1 cellular context compared by ENCODE assay signal in genomic region chr6:6990059-6990458, GRCh38.
TF ChIP-seq lines count a peak whose summit lies in the region.

No MANE protein-coding gene starts in this region.

TF ChIP-seq in HEK293, 187 proteins besides CTCF, POLR2A, EP300 and RAD21 (continued from another document):
- TF ChIP-seq ZNF580 (tag by site-specific recombination; IDR thresholded peaks at IDR 0.05) (peak; percentile 66; the same call in 1 of the 2 replicates), ZNF138 (tag by site-specific recombination; IDR thresholded peaks at IDR 0.05; ENCODE audit: borderline replicate concordance) (peak; percentile 78; the same call in 1 of the 2 replicates), ZNF510 (tag by site-specific recombination; IDR thresholded peaks at IDR 0.05; ENCODE audit: insufficient replicate concordance) (peak; percentile 59), ZNF560 (tag by site-specific recombination; IDR thresholded peaks at IDR 0.05; ENCODE audit: borderline replicate concordance) (peak; percentile 90), ZNF266 (tag by site-specific recombination; IDR thresholded peaks at IDR 0.05; ENCODE audit: low read depth) (peak; percentile 64), ZNF654 (tag by site-specific recombination; IDR thresholded peaks at IDR 0.05; ENCODE audit: low read depth) (peak; percentile 42), ZNF202 (tag by site-specific recombination; IDR thresholded peaks at IDR 0.05; ENCODE audit: borderline replicate concordance) (peak; percentile 91; the same call in 1 of the 2 replicates), OVOL3 (tag by site-specific recombination; IDR thresholded peaks at IDR 0.05) (0 out of 2 replicates have a peak, but pooled peaks have one; percentile 41), ZNF426 (tag by site-specific recombination; IDR thresholded peaks at IDR 0.05) (peak; percentile 95), ZFP37 (tag by site-specific recombination; IDR thresholded peaks at IDR 0.05) (0 out of 2 replicates have a peak, but pooled peaks have one; percentile 42), ZNF404 (tag by site-specific recombination; IDR thresholded peaks at IDR 0.05) (peak; percentile 70; the same call in 1 of the 2 replicates), ZBTB8A (tag by site-specific recombination; IDR thresholded peaks at IDR 0.05) (peak; percentile 85), ZNF292 (tag by site-specific recombination; IDR thresholded peaks at IDR 0.05; ENCODE audit: borderline replicate concordance, low read depth) (0 out of 2 replicates have a peak, but pooled peaks have one; percentile 11), ZNF558 (tag by site-specific recombination; IDR thresholded peaks at IDR 0.05) (peak; percentile 59; the same call in 1 of the 2 replicates)
- TF ChIP-seq, protein P1, sequence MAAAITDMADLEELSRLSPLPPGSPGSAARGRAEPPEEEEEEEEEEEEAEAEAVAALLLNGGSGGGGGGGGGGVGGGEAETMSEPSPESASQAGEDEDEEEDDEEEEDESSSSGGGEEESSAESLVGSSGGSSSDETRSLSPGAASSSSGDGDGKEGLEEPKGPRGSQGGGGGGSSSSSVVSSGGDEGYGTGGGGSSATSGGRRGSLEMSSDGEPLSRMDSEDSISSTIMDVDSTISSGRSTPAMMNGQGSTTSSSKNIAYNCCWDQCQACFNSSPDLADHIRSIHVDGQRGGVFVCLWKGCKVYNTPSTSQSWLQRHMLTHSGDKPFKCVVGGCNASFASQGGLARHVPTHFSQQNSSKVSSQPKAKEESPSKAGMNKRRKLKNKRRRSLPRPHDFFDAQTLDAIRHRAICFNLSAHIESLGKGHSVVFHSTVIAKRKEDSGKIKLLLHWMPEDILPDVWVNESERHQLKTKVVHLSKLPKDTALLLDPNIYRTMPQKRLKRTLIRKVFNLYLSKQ (tag by site-specific recombination; IDR thresholded peaks at IDR 0.05; ENCODE audit: borderline replicate concordance) = peak; percentile 39; the same call in 1 of the 2 replicates
